Comparison of ENCODE assay signal across 24 cellular contexts in genomic region chr14:96103075-96103474, GRCh38.
DNase-seq lines count a peak whose midpoint lies in the region; TF ChIP-seq lines count a peak whose summit lies in the region.
"Had no signal": no experiment of that assay in that cellular context is flagged by ENCODE, and none has a peak within 500 bp of the region (broad histone marks: within the 10 kb centered on the region; RNA-seq: fewer than 3 reads in every experiment).

No MANE protein-coding gene starts in this region.

- no peak for TF ChIP-seq POLR2A in adrenal gland (IDR thresholded peaks at IDR 0.05)

- H3K9ac ChIP-seq in endodermal cell (ENCODE audit: extremely low read depth, low read length, poor library complexity, severe bottlenecking) (no peak overlapping the region), muscle layer of colon (ENCODE audit: low read length) (no peak overlapping the region), stomach smooth muscle (ENCODE audit: low read length in 2 of 2) (no peak overlapping the region)

- no peaks in the 10 kb centered on the region for H3K36me3 Mint-ChIP-seq in endodermal cell (ENCODE audit: low read depth)
- H3K36me3 Mint-ChIP-seq: IgD-negative memory B cell had no signal

- no peak overlapping the region for H3K27ac ChIP-seq in endodermal cell (ENCODE audit: low read depth, low read length)
- peak overlapping the region; percentile 3 for H3K27ac ChIP-seq in muscle layer of colon (ENCODE audit: low read depth, low read length)
- peak overlapping the region; percentile 97 for H3K27ac ChIP-seq in stomach smooth muscle (ENCODE audit: low read length)
- H3K27ac ChIP-seq in adrenal gland = no peak overlapping the region
- H3K27ac ChIP-seq in coronary artery = no peak overlapping the region
- H3K27ac ChIP-seq: 22Rv1 had no signal

- TF ChIP-seq CTCF in endodermal cell (conservative IDR thresholded peaks at IDR 0.05) (no peak), adrenal gland (IDR thresholded peaks at IDR 0.05) (no peak), coronary artery (IDR thresholded peaks at IDR 0.05) (no peak)

- intact Hi-C loops in adrenal gland (cut with DNase I) = loop anchor here (5.0 to 10.0 kb wide), 3 partner anchors 174 to 319 kb away; no protein-coding TSS in a partner anchor

- no peaks in the 10 kb centered on the region for H3K27me3 ChIP-seq in endodermal cell (ENCODE audit: control insufficient read depth, insufficient read depth, low read length, poor library complexity, severe bottlenecking)
- no peaks in the 10 kb centered on the region for H3K27me3 ChIP-seq in muscle layer of colon (ENCODE audit: control insufficient read depth in 1 of 2, insufficient read depth in 2 of 2, low read length in 2 of 2)
- peaks cover 0 to 4% of the 10 kb centered on the region in 2 donors for H3K27me3 ChIP-seq in stomach smooth muscle (ENCODE audit: control insufficient read depth in 1 of 2, insufficient read depth in 2 of 2, low read length in 2 of 2)
- H3K27me3 ChIP-seq in adrenal gland = no peaks in the 10 kb centered on the region

- H3K4me1 ChIP-seq in endodermal cell (ENCODE audit: control insufficient read depth, insufficient read depth, low read length) (no peaks in the 10 kb centered on the region), muscle layer of colon (ENCODE audit: insufficient read depth, low read length) (peaks cover 35% of the 10 kb centered on the region), stomach smooth muscle (ENCODE audit: control insufficient read depth, insufficient read depth, low read length) (peaks cover 30% of the 10 kb centered on the region), adrenal gland (replicated peaks in 1 of 2) (peaks cover 0 to 5% of the 10 kb centered on the region in 2 donors)
- H3K4me1 ChIP-seq: HAP-1 had no signal

- H3K27ac Mint-ChIP-seq in endodermal cell = no peak overlapping the region
- H3K27ac Mint-ChIP-seq: IgD-negative memory B cell had no signal

- peak; percentile 53 for DNase-seq in DMS 273 (lab: John Stamatoyannopoulos, UW; ENCODE audit: unreplicated experiment)
- no peak for DNase-seq in DMS 273 treated with DMSO at 0.1 percent for 48 hours (lab: John Stamatoyannopoulos, UW)
- DNase-seq in endodermal cell = peak; percentile 34
- DNase-seq in adrenal gland = no peak
- no peak for DNase-seq in COLO829 (ENCODE audit: low spot score)
- no peak for DNase-seq in coronary artery (ENCODE audit: low spot score)
- DNase-seq: ACHN; DMS53; EL; GDM1; GOT3; NCI-H1092 treated with DMSO at 0.1 percent for 48 hours; NCI-H1436; NCI-H2029; NCI-H446 treated with DMSO at 0.1 percent for 48 hours; NCI-H526; NCI-H82; NK-92 treated with Interleukin-12 subunit alpha and Interleukin-12 subunit beta, amount 100 ng/mL, for 24 hours; PC-3 had no signal

- H3K4me3 ChIP-seq in endodermal cell (ENCODE audit: low read length) (no peak overlapping the region), muscle layer of colon (ENCODE audit: low read depth in 1 of 2, low read length in 2 of 2) (no peak overlapping the region), stomach smooth muscle (ENCODE audit: low read length in 2 of 2) (no peak overlapping the region), adrenal gland (no peak overlapping the region), coronary artery (no peak overlapping the region)
- H3K4me3 ChIP-seq: HAP-1 had no signal

- H3K4me1 Mint-ChIP-seq in endodermal cell = peaks cover 2% of the 10 kb centered on the region
- H3K4me1 Mint-ChIP-seq: IgD-negative memory B cell had no signal

- no peaks in the 10 kb centered on the region for H3K9me3 Mint-ChIP-seq in endodermal cell
- H3K9me3 Mint-ChIP-seq: IgD-negative memory B cell had no signal

- H3K27me3 Mint-ChIP-seq in endodermal cell (ENCODE audit: insufficient read depth) = peaks cover 6% of the 10 kb centered on the region

- 80 to 92% methylated on average over 2 of the region's 2 CpGs for WGBS in endodermal cell (ENCODE audit: insufficient coverage in 1 of 2, insufficient read length in 1 of 2), 2 experiments
- 74 to 85% (median 79%) methylated on average over 2 of the region's 2 CpGs for WGBS in adrenal gland, 4 donors

- no peaks in the 10 kb centered on the region for H3K36me3 ChIP-seq in endodermal cell (ENCODE audit: control insufficient read depth, insufficient read depth, low read length)
- H3K36me3 ChIP-seq in muscle layer of colon (ENCODE audit: insufficient read depth, low read length) = no peaks in the 10 kb centered on the region
- H3K36me3 ChIP-seq in stomach smooth muscle (ENCODE audit: control insufficient read depth in 2 of 2, insufficient read depth in 2 of 2, low read length in 2 of 2) = no peaks in the 10 kb centered on the region
- H3K36me3 ChIP-seq in adrenal gland (replicated peaks in 1 of 2) = no peaks in the 10 kb centered on the region
- H3K36me3 ChIP-seq: HAP-1 had no signal

- H3K9me3 ChIP-seq in endodermal cell (ENCODE audit: control insufficient read depth, low read length) (no peaks in the 10 kb centered on the region), muscle layer of colon (ENCODE audit: low read length) (no peaks in the 10 kb centered on the region), stomach smooth muscle (ENCODE audit: control insufficient read depth in 2 of 2, low read length in 2 of 2) (no peaks in the 10 kb centered on the region), adrenal gland (replicated peaks in 1 of 3) (no peaks in the 10 kb centered on the region)
- H3K9me3 ChIP-seq: HAP-1 had no signal

- H3K4me3 Mint-ChIP-seq in endodermal cell = no peak overlapping the region
- H3K4me3 Mint-ChIP-seq: IgD-negative memory B cell had no signal

Comparison
In these comparisons a context has a peak if more than half of its experiments do, and no peak if none do; other contexts are left out.
1. DNase-seq: peak in DMS 273 (single experiment) and endodermal cell (single experiment); none in DMS 273 treated with DMSO at 0.1 percent for 48 hours (single experiment), adrenal gland (0 of 7), COLO829 (single experiment) and coronary artery (single experiment).
2. H3K27ac ChIP-seq: peak in muscle layer of colon (single experiment) and stomach smooth muscle (single experiment); none in endodermal cell (single experiment), adrenal gland (0 of 5) and coronary artery (0 of 2).